Comparison of ENCODE assay signal across 12 cellular contexts in the genomic region with DNA sequence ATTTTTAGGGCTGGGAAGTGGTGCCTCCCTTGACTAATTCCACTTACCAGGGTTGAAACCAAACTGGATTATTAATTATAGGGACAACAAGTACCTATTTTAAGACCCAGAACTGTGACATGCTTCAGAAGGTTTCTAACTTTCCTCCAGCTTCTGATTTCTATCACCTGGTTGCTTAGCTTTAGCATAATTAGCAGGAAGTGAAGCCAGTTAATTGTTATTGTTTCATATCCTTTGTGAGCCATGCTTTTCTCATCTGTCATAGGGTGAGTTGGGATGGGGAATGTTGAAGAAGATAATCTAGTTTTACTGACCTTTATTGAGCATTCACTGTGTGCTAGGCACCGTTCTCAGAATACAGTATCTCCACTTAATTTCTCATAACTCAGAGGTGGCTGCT. TPM values are rescaled to one million over a fixed set of nuclear protein-coding genes. Genes with fewer than 3 reads are reported as not detected.
DNase-seq lines count a peak whose midpoint lies in the region; ATAC-seq, FAIRE-seq and TF ChIP-seq lines count a peak whose summit lies in the region.
"Had no signal": no experiment of that assay in that cellular context is flagged by ENCODE, and none has a peak within 500 bp of the region (broad histone marks: within the 10 kb centered on the region; RNA-seq: fewer than 3 reads in every experiment).

No MANE protein-coding gene starts in this region.

- H3K9me2 ChIP-seq in hepatocyte (replicated peaks; ENCODE audit: insufficient read depth), result no peaks in the 10 kb centered on the region

- TF ChIP-seq CTCF in hepatocyte (IDR thresholded peaks at IDR 0.05; ENCODE audit: poor library complexity) (no peak), psoas muscle (IDR thresholded peaks at IDR 0.05) (no peak)

- peaks cover 70% of the 10 kb centered on the region for H3K79me2 ChIP-seq in hepatocyte

- H3K27me3 Mint-ChIP-seq in T-cell, result no peaks in the 10 kb centered on the region

- no peaks in the 10 kb centered on the region for H3K9me3 Mint-ChIP-seq in T-cell

- H3K27ac Mint-ChIP-seq in T-cell, result peak overlapping the region; percentile 8 to 13

- peaks cover 70 to 77% (median 71%) of the 10 kb centered on the region in 3 donors for H3K4me1 Mint-ChIP-seq in T-cell

- H3K4me3 ChIP-seq in hepatocyte (no peak overlapping the region), psoas muscle (peak overlapping the region; percentile 94)

- H3K4me1 ChIP-seq in hepatocyte (ENCODE audit: insufficient read depth), result peaks cover 34% of the 10 kb centered on the region
- peaks cover 36% of the 10 kb centered on the region for H3K4me1 ChIP-seq in psoas muscle

- peaks cover 41% of the 10 kb centered on the region for H3K36me3 Mint-ChIP-seq in T-cell

- TF ChIP-seq POLR2A in GM12891 (IDR thresholded peaks at IDR 0.05; ENCODE audit: low read depth, low read length) (no peak), GM12892 (IDR thresholded peaks at IDR 0.05; ENCODE audit: low read depth, low read length) (no peak), GM18505 (IDR thresholded peaks at IDR 0.05; ENCODE audit: borderline replicate concordance, extremely low read depth, insufficient read depth, insufficient read length) (no peak)

- POLR2A ChIA-PET in T-cell (lab: Charles Lee), result interaction anchor here (0.6 to 6.9 kb wide), 18 partner anchors 8 to 296 kb away, joined by 3 to 189 read pairs (median 6); a partner anchor contains a TSS

- H3K27me3 ChIP-seq in hepatocyte (no peaks in the 10 kb centered on the region), psoas muscle (ENCODE audit: insufficient read depth in 3 of 3, low read length in 2 of 3) (no peaks in the 10 kb centered on the region)
- H3K27me3 ChIP-seq: stomach had no signal

- H3K36me3 ChIP-seq in hepatocyte (replicated peaks; ENCODE audit: insufficient read depth, low read depth) (no peaks in the 10 kb centered on the region), psoas muscle (ENCODE audit: insufficient read depth in 1 of 2, low read depth in 1 of 2) (peaks cover 5 to 48% of the 10 kb centered on the region in 2 donors)

- peak overlapping the region; percentile 83 for H3K4me2 ChIP-seq in hepatocyte

- intact Hi-C loops in psoas muscle (cut with DNase I), result no loop called here

- 57% methylated on average over 1 of the region's 1 CpG for WGBS in hepatocyte (ENCODE audit: low lambda C conversion rate, missing lambda C conversion rate)
- 33 to 44% (median 40%) methylated on average over 1 of the region's 1 CpG for WGBS in psoas muscle, 3 donors

- peaks cover 64% of the 10 kb centered on the region for H4K20me1 ChIP-seq in hepatocyte (ENCODE audit: insufficient read depth, poor library complexity, severe bottlenecking)

- no peak for ATAC-seq in T-cell (replicated peaks in 1 of 4)
- no peak for ATAC-seq in psoas muscle
- no peak for ATAC-seq in HG03439 (IDR thresholded peaks at IDR 0.05; ENCODE audit: unreplicated experiment)
- no peak for ATAC-seq in GM18505 (IDR thresholded peaks at IDR 0.05; ENCODE audit: unreplicated experiment)
- ATAC-seq in GM18909 (IDR thresholded peaks at IDR 0.05; ENCODE audit: poor library complexity, unreplicated experiment), result no peak

- CTCF ChIA-PET in T-cell (lab: Charles Lee), result interaction anchor here (0.6 to 11.6 kb wide), 4 partner anchors 12 to 55 kb away, joined by 3 to 97 read pairs (median 3); no protein-coding TSS in a partner anchor

- no peak overlapping the region for H2AFZ ChIP-seq in hepatocyte

- FAIRE-seq in GM12891 (lab: Jason Lieb, UNC) (peak; percentile 54), GM12892 (lab: Jason Lieb, UNC) (no peak)

- H3K27ac ChIP-seq in hepatocyte (no peak overlapping the region), psoas muscle (peak overlapping the region; percentile 48)
- H3K27ac ChIP-seq: RWPE1 had no signal

- DNase-seq in GM12891 (ENCODE audit: insufficient read length, low spot score) (no peak), T-cell (no peak), hepatocyte (ENCODE audit: low spot score) (no peak), psoas muscle (no peak), GM12892 (ENCODE audit: insufficient read length) (no peak)
- DNase-seq: activated CD4-positive, alpha-beta T cell treated with anti-CD3 and anti-CD28 coated beads for 4 hours; NCI-H1694; stomach had no signal

- H3K4me3 Mint-ChIP-seq in T-cell, result peak overlapping the region in 2 of 3 donors; percentile 53 to 94

- no peaks in the 10 kb centered on the region for H3K9me3 ChIP-seq in hepatocyte (ENCODE audit: low read depth)
- H3K9me3 ChIP-seq in psoas muscle, result no peaks in the 10 kb centered on the region
- H3K9me3 ChIP-seq: stomach had no signal

TF ChIP-seq in GM12891, 5 proteins besides CTCF, POLR2A, EP300 and RAD21:
- TF ChIP-seq POLR2AphosphoS5 (IDR thresholded peaks at IDR 0.05; ENCODE audit: low read depth, low read length), result no peak
- TF ChIP-seq PAX5 (IDR thresholded peaks at IDR 0.05; ENCODE audit: insufficient read depth, low read length, severe bottlenecking), result no peak
- TF ChIP-seq SPI1 (IDR thresholded peaks at IDR 0.05; ENCODE audit: low read depth, low read length), result peak; percentile 32; the same call in 1 of the 2 replicates

RNA-seq across cellular contexts. Expression of a gene that starts 3.2 kb away (rescaled TPM):
- polyA plus RNA-seq in GM12891 (2012; ENCODE audit: low read depth, missing spikeins), result 29.8 TPM
- total RNA-seq in T-cell, result 100 to 1,000 TPM in 2 of 5 donors, 10 to 100 TPM in 3; 73.0 to 962 (median 77.3) TPM
- total RNA-seq in hepatocyte, result 98.3 and 117 TPM in 2 replicates
- 94.4 and 104 TPM in 2 replicates for polyA plus RNA-seq in hepatocyte
- total RNA-seq in psoas muscle, result 10 to 100 TPM; 48.0 to 98.0 (median 57.2) TPM
- 10 to 100 TPM; 23.2 to 55.4 (median 42.2) TPM for polyA plus RNA-seq in psoas muscle
- 22.3 TPM for polyA plus RNA-seq in GM12892 (2012; ENCODE audit: missing spikeins)
